ENCODE assay signal across 7 cellular contexts in genomic region chr20:36542019-36542488, GRCh38. TPM values are rescaled to one million over a fixed set of nuclear protein-coding genes. Genes with fewer than 3 reads are reported as not detected.
A peak's percentile ranks its signal among the peaks of the same experiment; 100 is the strongest.
DNase-seq lines count a peak whose midpoint lies in the region; ATAC-seq, FAIRE-seq and TF ChIP-seq lines count a peak whose summit lies in the region.

No MANE protein-coding gene starts in this region.

- TF ChIP-seq RAD21 in GM12878 (IDR thresholded peaks at IDR 0.05; ENCODE audit: insufficient read depth, low read depth, low read length), result no peak

- FAIRE-seq in GM12878 (lab: Jason Lieb, UNC) (no peak), kidney (lab: Jason Lieb, UNC) (no peak)

- H3K4me1 ChIP-seq in GM12878 (ENCODE audit: control insufficient read depth, insufficient read depth, low read length) (no peaks in the 10 kb centered on the region; the same call in 1 of the 2 replicates), kidney (ENCODE audit: control insufficient read depth in 1 of 2, insufficient read depth in 1 of 2, low read depth in 1 of 2, low read length in 2 of 2) (peaks cover 22 to 24% of the 10 kb centered on the region in 2 donors), thyroid gland (peaks cover 54 to 56% of the 10 kb centered on the region in 2 donors)

- in situ Hi-C loops in GM12878 (cut with MboI), result no loop called here

- H3K27me3 ChIP-seq in GM12878 (replicated peaks in 1 of 2; ENCODE audit: control insufficient read depth in 2 of 2, insufficient read depth in 2 of 2, low read length in 1 of 2) (no peaks in the 10 kb centered on the region), thyroid gland (no peaks in the 10 kb centered on the region)

- no peak overlapping the region; the same call in 1 of the 2 replicates for H3K4me2 ChIP-seq in GM12878 (ENCODE audit: control insufficient read depth, insufficient read depth)

- TF ChIP-seq EP300 in GM12878 (IDR thresholded peaks at IDR 0.05; ENCODE audit: borderline replicate concordance in 1 of 2, control insufficient read depth in 1 of 2, low read depth in 2 of 2, low read length in 2 of 2), result no peak

- POLR2A ChIA-PET in GM12878 (lab: Charles Lee), result interaction anchor here (0.5 kb wide), 1 partner anchor 1231 kb away, joined by 4 read pairs; no protein-coding TSS in a partner anchor

- 68% methylated on average over 7 of the region's 7 CpGs for WGBS in GM12878 (ENCODE audit: insufficient coverage, insufficient replicate concordance, low lambda C conversion rate, missing lambda C conversion rate)
- 20 to 35% methylated on average over 3 to 5 of the region's 7 CpGs for WGBS in thyroid gland, 2 donors

- H3K27ac ChIP-seq in GM12878 (ENCODE audit: control insufficient read depth, insufficient read depth) (no peak overlapping the region), kidney (ENCODE audit: low read depth in 2 of 2, low read length in 2 of 2) (peak overlapping the region; percentile 91 to 94), thyroid gland (peak overlapping the region; percentile 94 to 100 (median 95))

- RAD21 ChIA-PET in GM12878 (lab: Charles Lee; ENCODE audit: unreplicated experiment), result no interaction called here

- H3K4me3 ChIP-seq in GM12878, result no peak overlapping the region
- peak overlapping the region; percentile 64 to 72 for H3K4me3 ChIP-seq in kidney (ENCODE audit: low read length in 2 of 2)
- peak overlapping the region; percentile 77 to 87 (median 82) for H3K4me3 ChIP-seq in thyroid gland (replicated peaks in 1 of 3)

- intact Hi-C loops in GM12878 (cut with micrococcal nuclease; ENCODE audit: unreplicated experiment) (no loop called here), kidney (cut with DNase I) (no loop called here), thyroid gland (cut with DNase I) (no loop called here)

- SMC1A ChIA-PET in GM12878 (lab: Charles Lee; ENCODE audit: uncharacterized antibody, unreplicated experiment), result no interaction called here

- ATAC-seq in GM12878 (peak; percentile 53), GM18517 (IDR thresholded peaks at IDR 0.05; ENCODE audit: unreplicated experiment) (no peak), HG03139 (IDR thresholded peaks at IDR 0.05; ENCODE audit: unreplicated experiment) (no peak)

- no peak overlapping the region for H2AFZ ChIP-seq in GM12878 (ENCODE audit: control insufficient read depth, low read depth, low read length)

- no peaks in the 10 kb centered on the region for H4K20me1 ChIP-seq in GM12878 (ENCODE audit: control insufficient read depth, insufficient read depth)

- CTCF ChIA-PET in GM12878 (lab: Yijun Ruan, JAX), result interaction anchor here (0.7 to 1.1 kb wide), 2 partner anchors 38 to 63 kb away, joined by 3 to 5 read pairs; no protein-coding TSS in a partner anchor

- H3K9ac ChIP-seq in GM12878 (ENCODE audit: control insufficient read depth, insufficient read depth, low read length) (no peak overlapping the region), kidney (ENCODE audit: low read length in 2 of 2) (peak overlapping the region; percentile 65 to 75)

- peak in 2 of 3 experiments; percentile 23 to 27; a peak in 3 of 6 replicates for TF ChIP-seq CTCF in GM12878 (IDR thresholded peaks at IDR 0.05 in 2 of 3, conservative IDR thresholded peaks at IDR 0.05 in 1 of 3; ENCODE audit: control insufficient read depth in 2 of 3, extremely low read depth in 1 of 3, insufficient read depth in 1 of 3, low read depth in 3 of 3, low read length in 3 of 3)
- TF ChIP-seq CTCF in kidney (IDR thresholded peaks at IDR 0.05; ENCODE audit: borderline replicate concordance, extremely low read depth, insufficient read depth), result peak; percentile 13
- TF ChIP-seq CTCF in thyroid gland (IDR thresholded peaks at IDR 0.05), result peak in 4 of 6 experiments; percentile 49 to 54 (median 51)

- TF ChIP-seq POLR2A in GM12878 (IDR thresholded peaks at IDR 0.05; ENCODE audit: low read depth, low read length), result no peak
- TF ChIP-seq POLR2A in thyroid gland (IDR thresholded peaks at IDR 0.05), result no peak

- no peaks in the 10 kb centered on the region for H3K9me3 ChIP-seq in GM12878 (replicated peaks; ENCODE audit: control insufficient read depth, insufficient read depth, low read length)
- no peaks in the 10 kb centered on the region for H3K9me3 ChIP-seq in kidney (ENCODE audit: control insufficient read depth in 1 of 2, low read length in 2 of 2)
- H3K9me3 ChIP-seq in thyroid gland, result no peaks in the 10 kb centered on the region

- BruUV-seq in GM12878 (replicated peaks; lab: Mats Ljungman, UMichigan), result no TSS peak

- H3K36me3 ChIP-seq in GM12878 (ENCODE audit: control insufficient read depth in 2 of 2, insufficient read depth in 2 of 2, low read length in 1 of 2) (no peaks in the 10 kb centered on the region), kidney (ENCODE audit: control insufficient read depth in 1 of 2, insufficient read depth in 2 of 2, low read length in 2 of 2) (no peaks in the 10 kb centered on the region), thyroid gland (peaks cover 0 to 8% of the 10 kb centered on the region in 2 donors)

- DNase-seq in HK-2 (ENCODE audit: unreplicated experiment) (peak; percentile 72), GM12878 (ENCODE audit: low read depth, low spot score) (no peak), kidney (no peak), thyroid gland (peak; percentile 45 to 58), DMS79 (lab: John Stamatoyannopoulos, UW) (no peak)

- H3K79me2 ChIP-seq in GM12878 (ENCODE audit: control insufficient read depth, insufficient read depth, low read length), result no peaks in the 10 kb centered on the region; the same call in 1 of the 2 replicates

TF ChIP-seq in GM12878, 131 proteins besides CTCF, POLR2A, EP300 and RAD21 (continues in another document):
- no peak for TF ChIP-seq HDGF (IDR thresholded peaks at IDR 0.05)
- no peak for TF ChIP-seq POLR2AphosphoS5 (IDR thresholded peaks at IDR 0.05; ENCODE audit: low read length)
- TF ChIP-seq CBFB (IDR thresholded peaks at IDR 0.05; ENCODE audit: low read depth), result no peak
- no peak for TF ChIP-seq ZBTB33 (IDR thresholded peaks at IDR 0.05)
- no peak for TF ChIP-seq BACH1 (IDR thresholded peaks at IDR 0.05; ENCODE audit: borderline replicate concordance)
- no peak for TF ChIP-seq HCFC1 (IDR thresholded peaks at IDR 0.05; ENCODE audit: low read length)
- no peak for TF ChIP-seq ZNF217 (IDR thresholded peaks at IDR 0.05)
- TF ChIP-seq EZH2 (IDR thresholded peaks at IDR 0.05; ENCODE audit: borderline replicate concordance, control insufficient read depth, low read depth, low read length), result no peak

RNA-seq across cellular contexts. Expression of gene MYL9, which starts 0.7 kb away (rescaled TPM):
- 0.22 TPM in 1 of 2 replicates, not detected in the other for total RNA-seq in GM12878 (2013; cell fraction: nucleolus; rRNA removed)
- total RNA-seq in GM12878 (2014; rRNA removed) (0.11 and 0.28 TPM in 2 replicates), GM12878 (2014; rRNA removed; fragmentation: Illumina TruSeq; extraction: Trizol) (0.37 and 0.54 TPM in 2 replicates), GM12878 (2021) (1.6 and 1.7 TPM in 2 replicates), kidney (294 TPM), thyroid gland (100 to 1,000 TPM in 1 of 4 donors, 10 to 100 TPM in 3; 60.9 to 161 (median 80.3) TPM)
- 0.88 TPM for polyA plus RNA-seq in GM12878 (2011; ENCODE audit: low read depth)
- polyA plus RNA-seq in GM12878 (2011; rRNA removed) (not detected in 2 replicates), GM12878 (2014; fragmentation: Illumina TruSeq; extraction: Trizol) (0.66 TPM in 1 of 2 replicates, not detected in the other), GM12878 (2014; fragmentation: Nextera tagmentation; extraction: Ambion mirVana) (not detected), GM12878 (2014; rRNA removed) (0.56 and 0.64 TPM in 2 replicates), GM12878 (2016; fragmentation: Nextera tagmentation; extraction: Ambion mirVana) (under 1 TPM; 0.62 to 0.63 TPM), kidney (ENCODE audit: insufficient read depth, low read depth, low replicate concordance) (576 TPM)
- 0.03 TPM in 2 replicates for polyA plus RNA-seq in GM12878 (2011; cell fraction: cytosol; rRNA removed)
- not detected in 2 replicates for polyA plus RNA-seq in GM12878 (2011; cell fraction: nucleus; rRNA removed)
- 2.5 and 2.7 TPM in 2 replicates for polyA plus RNA-seq in GM12878 (2012)
- polyA minus RNA-seq in GM12878 (2011; rRNA and poly(A)+ RNA removed), result not detected in 2 replicates
- polyA minus RNA-seq in GM12878 (2011; cell fraction: cytosol; rRNA and poly(A)+ RNA removed), result not detected in 2 replicates
- not detected in 2 replicates for polyA minus RNA-seq in GM12878 (2011; cell fraction: nucleus; rRNA and poly(A)+ RNA removed)

RNA-seq across cellular contexts. Expression of gene TGIF2, which starts 31.3 kb away (rescaled TPM):
- 46.2 and 48.0 TPM in 2 replicates for total RNA-seq in GM12878 (2013; cell fraction: nucleolus; rRNA removed)
- total RNA-seq in GM12878 (2014; rRNA removed) (37.2 and 38.7 TPM in 2 replicates), GM12878 (2014; rRNA removed; fragmentation: Illumina TruSeq; extraction: Trizol) (24.9 and 27.3 TPM in 2 replicates), GM12878 (2021) (43.5 and 47.1 TPM in 2 replicates), kidney (15.3 TPM), thyroid gland (10 to 100 TPM; 14.2 to 28.8 (median 18.9) TPM)
- polyA plus RNA-seq in GM12878 (2011; ENCODE audit: low read depth), result 8.9 TPM
- polyA plus RNA-seq in GM12878 (2011; rRNA removed) (31.1 and 36.1 TPM in 2 replicates), GM12878 (2014; fragmentation: Illumina TruSeq; extraction: Trizol) (40.6 and 51.9 TPM in 2 replicates), GM12878 (2014; fragmentation: Nextera tagmentation; extraction: Ambion mirVana) (10 to 100 TPM; 13.1 to 26.4 TPM), GM12878 (2014; rRNA removed) (37.7 and 40.4 TPM in 2 replicates), GM12878 (2016; fragmentation: Nextera tagmentation; extraction: Ambion mirVana) (10 to 100 TPM; 26.4 to 38.0 TPM), kidney (ENCODE audit: insufficient read depth, low read depth, low replicate concordance) (11.0 TPM)
- polyA plus RNA-seq in GM12878 (2011; cell fraction: cytosol; rRNA removed), result 42.5 and 47.7 TPM in 2 replicates
- 23.6 and 25.1 TPM in 2 replicates for polyA plus RNA-seq in GM12878 (2011; cell fraction: nucleus; rRNA removed)
- polyA plus RNA-seq in GM12878 (2012), result 15.7 and 21.9 TPM in 2 replicates
- polyA minus RNA-seq in GM12878 (2011; rRNA and poly(A)+ RNA removed), result 27.0 and 54.7 TPM in 2 replicates
- polyA minus RNA-seq in GM12878 (2011; cell fraction: cytosol; rRNA and poly(A)+ RNA removed), result 22.9 and 28.1 TPM in 2 replicates
- 7.1 and 14.4 TPM in 2 replicates for polyA minus RNA-seq in GM12878 (2011; cell fraction: nucleus; rRNA and poly(A)+ RNA removed)

Comparison
In these comparisons a context has a peak if more than half of its experiments do, and no peak if none do; other contexts are left out.
1. DNase-seq: peak in HK-2 (single experiment) and thyroid gland (2 of 2); none in GM12878 (single experiment), kidney (single experiment) and DMS79 (single experiment).
2. RNA of gene MYL9, which starts 0.7 kb away (total RNA-seq): 294 TPM in kidney (single experiment) and 60.9 to 161 TPM in thyroid gland; 0.11 to 1.7 TPM in GM12878; every median in the first group is over 10 times any median in the second.
3. Peak in every context shown above with its lines, with median percentiles within 50 percentile points of each other: CTCF ChIP-seq.